ENCODE assay signal across 21 cellular contexts in the genomic region with DNA sequence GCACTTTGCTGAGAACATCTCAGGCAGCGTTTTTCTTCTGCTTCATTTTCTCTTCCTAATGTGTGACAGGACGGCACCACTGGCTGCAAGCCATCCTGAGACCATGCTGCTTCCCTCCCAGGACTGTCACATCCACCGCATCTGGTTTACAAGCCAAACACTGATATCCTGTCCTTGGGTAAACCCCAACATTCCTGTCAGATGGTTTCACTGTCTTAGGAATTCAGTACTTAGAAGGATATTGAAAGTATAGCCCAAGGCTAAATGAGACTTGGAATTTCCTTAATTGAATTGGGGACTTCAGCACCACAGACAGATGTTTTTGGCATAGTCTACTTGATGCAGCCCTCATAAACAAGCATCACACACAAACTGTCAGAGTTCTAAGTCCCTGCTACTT.
DNase-seq lines count a peak whose midpoint lies in the region; ATAC-seq, FAIRE-seq and TF ChIP-seq lines count a peak whose summit lies in the region.
"Had no signal": no experiment of that assay in that cellular context is flagged by ENCODE, and none has a peak within 500 bp of the region (broad histone marks: within the 10 kb centered on the region; RNA-seq: fewer than 3 reads in every experiment).

No MANE protein-coding gene starts in this region.

- peak overlapping the region; percentile 49 for H3K4me2 ChIP-seq in A549

- no peak for TF ChIP-seq EP300 in A549 (IDR thresholded peaks at IDR 0.05)

- TF ChIP-seq POLR2A in A549 (IDR thresholded peaks at IDR 0.05; ENCODE audit: low read length) (no peak), H54 (IDR thresholded peaks at IDR 0.05; ENCODE audit: low read depth, low read length) (no peak)

- H3K9ac ChIP-seq in adipocyte (ENCODE audit: low read length) (no peak overlapping the region), colonic mucosa (ENCODE audit: low read depth in 2 of 2, low read length in 2 of 2) (no peak overlapping the region)

- WGBS in A549 (ENCODE audit: missing lambda C conversion rate) = 0% methylated on average over 3 of the region's 3 CpGs

- TF ChIP-seq CTCF in A549 (IDR thresholded peaks at IDR 0.05) (no peak), foreskin keratinocyte (conservative IDR thresholded peaks at IDR 0.05) (no peak), colonic mucosa (IDR thresholded peaks at IDR 0.05) (no peak)

- 0 out of 3 replicates have a peak, but pooled peaks cover 3% of the 10 kb centered on the region for H3K4me1 ChIP-seq in A549
- H3K4me1 ChIP-seq in adipocyte (ENCODE audit: control insufficient read depth, insufficient read depth, low read length) = peaks cover 18% of the 10 kb centered on the region
- no peaks in the 10 kb centered on the region for H3K4me1 ChIP-seq in foreskin keratinocyte
- no peaks in the 10 kb centered on the region for H3K4me1 ChIP-seq in colonic mucosa
- H3K4me1 ChIP-seq: BE2C had no signal

- intact Hi-C loops in posterior vena cava (cut with DNase I) = no loop called here
- intact Hi-C loops in colonic mucosa (cut with DNase I) = no loop called here

- ATAC-seq in A549 (peak; percentile 56 to 65; a peak in 5 of 6 replicates), foreskin keratinocyte (peak; percentile 84), HG03159 (IDR thresholded peaks at IDR 0.05; ENCODE audit: unreplicated experiment) (no peak)
- ATAC-seq: activated CD4-positive, CD25-positive, alpha-beta regulatory T cell treated with anti-CD3 and anti-CD28 coated beads, Interleukin-2, amount 50 U/mL, for 24 hours had no signal

- DNase-seq in A549 (ENCODE audit: low read depth in 1 of 2, low spot score in 1 of 2) (peak; percentile 15 to 37), H54 (ENCODE audit: insufficient read length, low spot score) (peak; percentile 21), adipocyte (ENCODE audit: low read depth) (peak; percentile 89), foreskin keratinocyte (peak; percentile 66 to 86), posterior vena cava (ENCODE audit: low spot score) (no peak), colonic mucosa (no peak), ureter (ENCODE audit: low spot score) (no peak)
- DNase-seq: BE2C; central memory CD4-positive, alpha-beta T cell; lower lobe of right lung; NCI-H1105 treated with DMSO at 0.1 percent for 48 hours; NCI-H524 treated with DMSO at 0.1 percent for 48 hours; SHP77; stimulated activated CD4-positive, alpha-beta T cell treated with anti-CD3 and anti-CD28 coated beads, Interleukin-15, amount 100 ng/mL, for 24 hours; stimulated activated CD8-positive, alpha-beta memory T cell treated with anti-CD3 and anti-CD28 coated beads, Interleukin-4, amount 100 ng/mL, for 48 hours; upper lobe of left lung had no signal

- no peak for TF ChIP-seq RAD21 in A549 (conservative IDR thresholded peaks at IDR 0.05 in 1 of 2, IDR thresholded peaks at IDR 0.05 in 1 of 2)

- POLR2A ChIA-PET in A549 (lab: Yijun Ruan, JAX) = no interaction called here

- H3K27ac ChIP-seq in A549 (no peak overlapping the region), foreskin keratinocyte (no peak overlapping the region), colonic mucosa (no peak overlapping the region)
- H3K27ac ChIP-seq: lower lobe of right lung, neutrophil had no signal

- CTCF ChIA-PET in A549 (lab: Yijun Ruan, JAX) = no interaction called here

- H3K36me3 ChIP-seq in adipocyte (ENCODE audit: control insufficient read depth, insufficient read depth, low read length, severe bottlenecking) (no peaks in the 10 kb centered on the region), colonic mucosa (no peaks in the 10 kb centered on the region)
- H3K36me3 ChIP-seq: BE2C, lower lobe of right lung, neutrophil, upper lobe of left lung had no signal

- H3K9me3 ChIP-seq in A549 (no peaks in the 10 kb centered on the region), adipocyte (ENCODE audit: control insufficient read depth, low read length) (no peaks in the 10 kb centered on the region), colonic mucosa (no peaks in the 10 kb centered on the region)
- H3K9me3 ChIP-seq: BE2C, lower lobe of right lung, neutrophil, upper lobe of left lung had no signal

- no peak overlapping the region for H3K4me3 ChIP-seq in A549
- peak overlapping the region; percentile 39 for H3K4me3 ChIP-seq in adipocyte (ENCODE audit: low read length)
- H3K4me3 ChIP-seq in colonic mucosa = no peak overlapping the region
- H3K4me3 ChIP-seq: lower lobe of right lung, upper lobe of left lung had no signal

- FAIRE-seq in A549 (lab: Jason Lieb, UNC) (no peak), H54 (lab: Jason Lieb, UNC) (no peak)
- FAIRE-seq: frontal cortex, G401.6 had no signal

- peaks cover 7% of the 10 kb centered on the region for H3K27me3 ChIP-seq in adipocyte (replicated peaks; ENCODE audit: control insufficient read depth, insufficient read depth, low read length)
- no peaks in the 10 kb centered on the region for H3K27me3 ChIP-seq in foreskin keratinocyte
- no peaks in the 10 kb centered on the region for H3K27me3 ChIP-seq in colonic mucosa
- H3K27me3 ChIP-seq: BE2C, neutrophil, upper lobe of left lung had no signal

TF ChIP-seq in A549, 52 proteins besides CTCF, POLR2A, EP300 and RAD21:
- TF ChIP-seq POLR2AphosphoS2 (conservative IDR thresholded peaks at IDR 0.05; ENCODE audit: low read length) (no peak), MAFK (IDR thresholded peaks at IDR 0.05; ENCODE audit: partially characterized antibody) (no peak)
- TF ChIP-seq, protein P1, sequence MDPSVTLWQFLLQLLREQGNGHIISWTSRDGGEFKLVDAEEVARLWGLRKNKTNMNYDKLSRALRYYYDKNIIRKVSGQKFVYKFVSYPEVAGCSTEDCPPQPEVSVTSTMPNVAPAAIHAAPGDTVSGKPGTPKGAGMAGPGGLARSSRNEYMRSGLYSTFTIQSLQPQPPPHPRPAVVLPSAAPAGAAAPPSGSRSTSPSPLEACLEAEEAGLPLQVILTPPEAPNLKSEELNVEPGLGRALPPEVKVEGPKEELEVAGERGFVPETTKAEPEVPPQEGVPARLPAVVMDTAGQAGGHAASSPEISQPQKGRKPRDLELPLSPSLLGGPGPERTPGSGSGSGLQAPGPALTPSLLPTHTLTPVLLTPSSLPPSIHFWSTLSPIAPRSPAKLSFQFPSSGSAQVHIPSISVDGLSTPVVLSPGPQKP (IDR thresholded peaks at IDR 0.05; ENCODE audit: low read depth, low read length) = no peak

Comparison
In these comparisons a context has a peak if more than half of its experiments do, and no peak if none do; other contexts are left out.
1. DNase-seq: peak in A549 (2 of 2), H54 (single experiment), adipocyte (single experiment) and foreskin keratinocyte (2 of 2); none in posterior vena cava (single experiment), colonic mucosa (single experiment) and ureter (single experiment).